ENCODE assay signal across 27 cellular contexts in the genomic region with DNA sequence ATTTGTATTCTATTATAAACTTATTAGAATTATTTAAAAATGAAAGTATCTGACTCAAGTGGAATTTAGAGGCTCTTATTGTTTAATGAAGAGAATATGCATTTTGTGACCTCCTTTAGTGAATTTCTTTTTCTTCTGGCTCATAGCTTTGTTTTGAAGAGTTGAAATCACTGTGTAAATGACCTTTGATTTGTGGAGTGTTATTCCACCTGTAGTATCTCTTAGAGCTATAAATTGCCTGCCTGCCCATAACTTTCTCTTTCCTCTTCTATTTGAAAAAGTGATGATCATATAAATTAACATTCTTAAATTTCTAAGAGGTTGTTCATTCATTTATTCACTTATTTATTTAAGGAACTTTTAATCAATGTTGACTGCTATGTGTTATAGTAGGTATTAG.
"Had no signal": no experiment of that assay in that cellular context is flagged by ENCODE, and none has a peak within 500 bp of the region (broad histone marks: within the 10 kb centered on the region; RNA-seq: fewer than 3 reads in every experiment).

No MANE protein-coding gene starts in this region.

- H3K4me2 ChIP-seq: smooth muscle cell had no signal

- H3K36me3 ChIP-seq: heart right ventricle, upper lobe of right lung had no signal

- H3K27ac ChIP-seq: epithelial cell of prostate, upper lobe of right lung, VCaP had no signal

- H3K9me3 Mint-ChIP-seq: activated CD4-positive, alpha-beta T cell treated with anti-CD3 and anti-CD28 coated beads, Interleukin-2, amount 10 ng/mL, durations not matched to agents 7 days and 5 days; activated CD8-positive, alpha-beta T cell treated with anti-CD3 and anti-CD28 coated beads for 36 hours; activated naive CD4-positive, alpha-beta T cell treated with anti-CD3 and anti-CD28 coated beads, Interleukin-2, amount 10 ng/mL, durations not matched to agents 7 days and 5 days; immature natural killer cell; T-cell; T-helper 2 cell treated with Interferon-gamma antibody and Interleukin-4, amounts not matched to agents 5 μg/mL and 100 μg/mL, for 36 hours had no signal

- H3K9me3 ChIP-seq: heart right ventricle, upper lobe of right lung had no signal

- H3K27me3 ChIP-seq: heart right ventricle, upper lobe of right lung had no signal

- H3K27me3 Mint-ChIP-seq: activated CD4-positive, alpha-beta T cell treated with anti-CD3 and anti-CD28 coated beads, Interleukin-2, amount 10 ng/mL, durations not matched to agents 7 days and 5 days; activated CD8-positive, alpha-beta memory T cell treated with anti-CD3 and anti-CD28 coated beads, Interleukin-2, amount 10 ng/mL, durations not matched to agents 7 days and 5 days; activated CD8-positive, alpha-beta T cell treated with anti-CD3 and anti-CD28 coated beads for 36 hours; activated naive CD4-positive, alpha-beta T cell treated with anti-CD3 and anti-CD28 coated beads, Interleukin-2, amount 10 ng/mL, durations not matched to agents 7 days and 5 days; naive B cell; T-cell had no signal

- H3K4me3 Mint-ChIP-seq: activated CD4-positive, alpha-beta T cell treated with anti-CD3 and anti-CD28 coated beads, Interleukin-2, amount 10 ng/mL, durations not matched to agents 7 days and 5 days; activated CD8-positive, alpha-beta memory T cell treated with anti-CD3 and anti-CD28 coated beads, Interleukin-2, amount 10 ng/mL, durations not matched to agents 7 days and 5 days; activated CD8-positive, alpha-beta T cell treated with anti-CD3 and anti-CD28 coated beads for 36 hours; activated naive CD4-positive, alpha-beta T cell treated with anti-CD3 and anti-CD28 coated beads, Interleukin-2, amount 10 ng/mL, durations not matched to agents 7 days and 5 days; immature natural killer cell; T-cell; T-helper 2 cell treated with Interferon-gamma antibody and Interleukin-4, amounts not matched to agents 5 μg/mL and 100 μg/mL, for 36 hours had no signal

- ATAC-seq: activated CD4-positive, CD25-positive, alpha-beta regulatory T cell treated with anti-CD3 and anti-CD28 coated beads, Interleukin-2, amount 50 U/mL, for 24 hours; activated CD8-positive, alpha-beta memory T cell treated with anti-CD3 and anti-CD28 coated beads, Interleukin-2, amount 10 ng/mL, durations not matched to agents 7 days and 5 days; activated CD8-positive, alpha-beta T cell treated with anti-CD3 and anti-CD28 coated beads for 36 hours; heart right ventricle; left ventricle myocardium superior; sciatic nerve; T-cell; upper lobe of right lung had no signal

- DNase-seq: activated CD4-positive, alpha-beta T cell treated with anti-CD3 and anti-CD28 coated beads, Interleukin-2, amount 10 ng/mL, durations not matched to agents 7 days and 5 days; activated CD8-positive, alpha-beta memory T cell treated with anti-CD3 and anti-CD28 coated beads, Interleukin-2, amount 10 ng/mL, durations not matched to agents 7 days and 5 days; activated CD8-positive, alpha-beta T cell treated with anti-CD3 and anti-CD28 coated beads for 36 hours; activated effector memory CD4-positive, alpha-beta T cell treated with anti-CD3 and anti-CD28 coated beads, Interleukin-2, amount 50 U/mL, for 16 hours; activated naive CD4-positive, alpha-beta T cell treated with anti-CD3 and anti-CD28 coated beads, Interleukin-2, amount 10 ng/mL, durations not matched to agents 7 days and 5 days; activated T-cell treated with anti-CD3 and anti-CD28 coated beads for 4 hours; amygdala; cerebellar nuclear complex; cortex of kidney; foreskin fibroblast; heart right ventricle; immature natural killer cell; kidney glomerular epithelial cell; left ventricle myocardium superior; naive B cell; nucleus accumbens; posterior cingulate gyrus; stimulated activated CD4-positive, alpha-beta T cell treated with anti-CD3 and anti-CD28 coated beads, Interleukin-15, amount 100 ng/mL, for 24 hours; stimulated activated naive CD4-positive, alpha-beta T cell; T-cell; upper lobe of right lung had no signal

- H3K27ac Mint-ChIP-seq: activated CD4-positive, alpha-beta T cell treated with anti-CD3 and anti-CD28 coated beads, Interleukin-2, amount 10 ng/mL, durations not matched to agents 7 days and 5 days; activated CD8-positive, alpha-beta memory T cell treated with anti-CD3 and anti-CD28 coated beads, Interleukin-2, amount 10 ng/mL, durations not matched to agents 7 days and 5 days; activated CD8-positive, alpha-beta T cell treated with anti-CD3 and anti-CD28 coated beads for 36 hours; activated naive CD4-positive, alpha-beta T cell treated with anti-CD3 and anti-CD28 coated beads, Interleukin-2, amount 10 ng/mL, durations not matched to agents 7 days and 5 days; T-cell; T-helper 2 cell treated with Interferon-gamma antibody and Interleukin-4, amounts not matched to agents 5 μg/mL and 100 μg/mL, for 36 hours had no signal

- H3K4me3 ChIP-seq: heart right ventricle, smooth muscle cell, upper lobe of right lung had no signal
